ENCODE assay signal across 1 cellular context in genomic region chr7:127954371-127954770, GRCh38.
TF ChIP-seq lines count a peak whose summit lies in the region.

No MANE protein-coding gene starts in this region.

TF ChIP-seq in GM23338, 12 proteins besides CTCF, POLR2A, EP300 and RAD21 (continued from another document):
- TF ChIP-seq ZNF462 (CRISPR knock-in tag; IDR thresholded peaks at IDR 0.05) (no peak), ETS1 (IDR thresholded peaks at IDR 0.05) (no peak), EZH2 (IDR thresholded peaks at IDR 0.05; ENCODE audit: low read depth, unreplicated experiment) (no peak), POLR2AphosphoS5 (IDR thresholded peaks at IDR 0.05; ENCODE audit: low read depth) (no peak), EZH2phosphoT487 (IDR thresholded peaks at IDR 0.05; ENCODE audit: unreplicated experiment) (no peak), NANOG (IDR thresholded peaks at IDR 0.05; ENCODE audit: borderline replicate concordance) (no peak)
TF ChIP-seq in GM23338: peak in this region for 0.
